21 cellular contexts compared by ENCODE assay signal in the genomic region with DNA sequence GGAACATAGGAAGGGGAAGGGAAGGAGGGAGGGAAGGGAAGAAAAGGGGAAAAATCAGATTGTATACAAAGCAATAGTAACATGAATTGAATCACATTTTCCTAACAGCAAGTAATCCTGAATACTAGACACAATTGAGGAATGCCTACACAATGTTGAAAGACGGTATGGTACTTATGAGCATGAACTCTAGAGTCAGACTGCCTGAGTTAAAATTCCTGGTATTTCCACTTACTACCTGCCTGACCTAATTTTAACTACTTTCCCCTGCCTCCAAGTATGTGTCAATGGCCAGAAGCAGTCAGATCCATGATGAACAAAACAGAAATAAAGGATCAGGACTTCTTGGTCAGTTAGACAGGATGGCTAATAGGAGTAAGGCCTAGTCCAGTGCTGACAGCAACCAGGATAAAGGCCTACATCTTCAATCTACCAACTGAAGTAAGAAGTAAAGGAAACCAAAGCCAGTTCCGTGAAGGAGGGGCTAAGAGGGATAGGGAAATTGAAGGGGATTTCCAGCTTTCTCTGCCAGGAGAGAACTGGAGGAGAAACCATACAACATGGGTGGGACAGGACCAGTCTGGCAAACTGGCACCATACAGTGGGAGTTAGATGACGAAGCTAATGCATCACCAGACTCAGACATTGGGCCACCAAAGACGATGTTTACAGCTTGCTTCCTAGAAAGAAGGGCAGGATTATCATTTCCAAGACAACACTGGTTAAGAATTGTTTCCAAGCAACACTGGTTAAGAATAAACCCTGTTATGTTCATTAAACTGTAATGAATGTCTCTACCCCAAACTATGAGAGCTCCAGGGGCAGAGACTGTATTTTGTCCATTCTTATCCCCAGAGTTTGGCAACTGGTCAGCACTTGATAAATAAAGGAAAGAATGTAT.
A peak's percentile ranks its signal among the peaks of the same experiment; 100 is the strongest.
DNase-seq lines count a peak whose midpoint lies in the region; ATAC-seq, FAIRE-seq and TF ChIP-seq lines count a peak whose summit lies in the region.
"Had no signal": no experiment of that assay in that cellular context is flagged by ENCODE, and none has a peak within 500 bp of the region (broad histone marks: within the 10 kb centered on the region; RNA-seq: fewer than 3 reads in every experiment).

No MANE protein-coding gene starts in this region.

- H3K27me3 ChIP-seq in keratinocyte (ENCODE audit: control insufficient read depth, extremely low read depth, insufficient read depth, low read length): no peaks in the 10 kb centered on the region
- H3K27me3 ChIP-seq in upper lobe of right lung: no peaks in the 10 kb centered on the region
- H3K27me3 ChIP-seq: SJCRH30 had no signal

- no peaks in the 10 kb centered on the region for H3K36me3 ChIP-seq in keratinocyte (ENCODE audit: control insufficient read depth in 2 of 2, extremely low read depth in 1 of 2, insufficient read depth in 2 of 2, low read length in 2 of 2)
- H3K36me3 ChIP-seq in upper lobe of right lung: no peaks in the 10 kb centered on the region
- H3K36me3 ChIP-seq: SJCRH30 had no signal

- no peak overlapping the region for H3K4me3 ChIP-seq in keratinocyte (ENCODE audit: control insufficient read depth in 2 of 3, extremely low read depth in 1 of 3, insufficient read depth in 2 of 3, low read depth in 1 of 3, low read length in 3 of 3)
- no peak overlapping the region for H3K4me3 ChIP-seq in upper lobe of right lung
- H3K4me3 ChIP-seq: GM23338, SJCRH30 had no signal

- no peak overlapping the region for H3K27ac ChIP-seq in keratinocyte (ENCODE audit: control insufficient read depth, insufficient read depth, low read length)
- H3K27ac ChIP-seq in upper lobe of right lung: no peak overlapping the region
- H3K27ac ChIP-seq: C4-2B, SJCRH30 had no signal

- no peaks in the 10 kb centered on the region for H3K79me2 ChIP-seq in keratinocyte (ENCODE audit: control insufficient read depth, insufficient read depth, low read length)

- intact Hi-C loops in upper lobe of right lung (cut with DNase I): no loop called here

- TF ChIP-seq CTCF in keratinocyte (optimal IDR thresholded peaks at IDR 0.05 in 1 of 3, IDR thresholded peaks at IDR 0.05 in 1 of 3, conservative IDR thresholded peaks at IDR 0.05 in 1 of 3; ENCODE audit: extremely low read depth in 1 of 3, insufficient read depth in 2 of 3, low read length in 3 of 3): no peak
- no peak for TF ChIP-seq CTCF in upper lobe of right lung (IDR thresholded peaks at IDR 0.05)

- TF ChIP-seq POLR2A in erythroblast (IDR thresholded peaks at IDR 0.05; ENCODE audit: low read length): no peak

- no peak overlapping the region for H3K9ac ChIP-seq in keratinocyte (ENCODE audit: control insufficient read depth, extremely low read depth, insufficient read depth, low read length)

- DNase-seq in GM18507 (ENCODE audit: extremely low spot score, insufficient read length, low read depth) (no peak), RPMI7951 (ENCODE audit: low read depth) (peak; percentile 53), keratinocyte (ENCODE audit: low read depth, low spot score) (no peak), upper lobe of right lung (no peak), SW480 (ENCODE audit: low spot score) (no peak), erythroblast (lab: John Stamatoyannopoulos, UW) (no peak), NCI-H526 (lab: John Stamatoyannopoulos, UW) (no peak)
- DNase-seq: ACHN, AML-193, DMS79 treated with DMSO at 0.1 percent for 48 hours, KBM-7, NCI-H1417, NCI-H187, NCI-H2227 treated with DMSO at 0.1 percent for 48 hours, NCI-H510A treated with DMSO at 0.1 percent for 48 hours, NCI-H82, PC-3, SJCRH30 had no signal

- no peaks in the 10 kb centered on the region for H3K9me1 ChIP-seq in keratinocyte (ENCODE audit: control insufficient read depth, extremely low read depth, insufficient read depth, low read length)

- H3K4me2 ChIP-seq in keratinocyte (ENCODE audit: control insufficient read depth, extremely low read depth, insufficient read depth, low read depth, low read length): no peak overlapping the region
- H3K4me2 ChIP-seq: GM23338 had no signal

- ATAC-seq in upper lobe of right lung: peak; percentile 76
- ATAC-seq: PC-3 had no signal

- H3K4me1 ChIP-seq in keratinocyte (ENCODE audit: control insufficient read depth, extremely low read depth, insufficient read depth, low read length) (peaks cover 11% of the 10 kb centered on the region), upper lobe of right lung (peaks cover 4% of the 10 kb centered on the region)

- H2AFZ ChIP-seq in keratinocyte (ENCODE audit: control insufficient read depth, low read length): no peak overlapping the region
- H2AFZ ChIP-seq: GM23338 had no signal

- no peaks in the 10 kb centered on the region for H3K9me3 ChIP-seq in keratinocyte (ENCODE audit: control insufficient read depth, low read depth, low read length)
- no peaks in the 10 kb centered on the region for H3K9me3 ChIP-seq in upper lobe of right lung

- dilution Hi-C loops in keratinocyte (cut with MboI; ENCODE audit: extremely low pct_ligation_motif_present, low sequenced_read_pairs): no loop called here

- peak; percentile 42 for FAIRE-seq in GM18507 (lab: Jason Lieb, UNC)
- FAIRE-seq in keratinocyte (lab: Jason Lieb, UNC): peak; percentile 13
- FAIRE-seq: GM19239 had no signal

- H4K20me1 ChIP-seq in keratinocyte (ENCODE audit: control insufficient read depth, extremely low read depth, insufficient read depth, low read length): no peaks in the 10 kb centered on the region
